Comparison of ENCODE assay signal across 18 cellular contexts in the genomic region with DNA sequence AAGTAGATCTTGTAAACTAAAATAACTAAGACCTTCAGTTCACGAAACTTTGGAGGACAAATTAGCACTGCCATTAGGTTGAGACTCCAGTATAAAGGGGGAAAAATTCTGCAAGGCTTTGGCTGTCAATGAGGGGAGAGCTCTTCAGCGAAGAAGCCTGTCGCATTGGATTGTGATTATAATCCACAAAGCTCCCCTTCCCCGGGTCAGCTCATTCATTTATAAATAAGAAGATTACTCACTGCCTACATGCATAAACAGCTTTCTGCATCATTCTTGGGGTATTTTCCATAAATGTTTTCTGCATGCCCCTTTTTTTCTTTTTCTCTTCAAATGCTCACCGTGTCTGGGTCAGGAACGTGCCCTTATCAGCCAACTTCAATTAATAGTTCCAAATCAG.
DNase-seq lines count a peak whose midpoint lies in the region; ATAC-seq and TF ChIP-seq lines count a peak whose summit lies in the region.
"Had no signal": no experiment of that assay in that cellular context is flagged by ENCODE, and none has a peak within 500 bp of the region (broad histone marks: within the 10 kb centered on the region; RNA-seq: fewer than 3 reads in every experiment).

No MANE protein-coding gene starts in this region.

- ATAC-seq in HG02571 (IDR thresholded peaks at IDR 0.05; ENCODE audit: unreplicated experiment), result no peak
- ATAC-seq in SK-N-SH treated with all-trans-retinoic acid at 6 μM for 48 hours, result no peak

- no peak overlapping the region for H4K91ac ChIP-seq in mesenchymal stem cell (ENCODE audit: low read length)

- H3K36me3 ChIP-seq in HAP-1 (replicated peaks), result no peaks in the 10 kb centered on the region
- no peaks in the 10 kb centered on the region for H3K36me3 ChIP-seq in WERI-Rb-1
- H3K36me3 ChIP-seq in mesenchymal stem cell (ENCODE audit: control insufficient read depth in 1 of 2, insufficient read depth in 2 of 2, low read depth in 1 of 2, low read length in 2 of 2), result peaks cover 0 to 11% of the 10 kb centered on the region in 2 experiments
- H3K36me3 ChIP-seq in subcutaneous abdominal adipose tissue (ENCODE audit: control insufficient read depth in 5 of 5, insufficient read depth in 5 of 5, low read length in 5 of 5), result peaks cover 0 to 5% (median 0%) of the 10 kb centered on the region in 5 donors

- H3K4me3 ChIP-seq in HAP-1, result no peak overlapping the region
- no peak overlapping the region for H3K4me3 ChIP-seq in WERI-Rb-1 (ENCODE audit: low read depth, low read length)
- H3K4me3 ChIP-seq in mesenchymal stem cell (ENCODE audit: insufficient read depth in 1 of 2, low read depth in 1 of 2, low read length in 2 of 2), result no peak overlapping the region
- H3K4me3 ChIP-seq in subcutaneous abdominal adipose tissue (ENCODE audit: low read depth in 1 of 5, low read length in 5 of 5), result no peak overlapping the region

- H3K18ac ChIP-seq in mesenchymal stem cell (ENCODE audit: low read depth in 1 of 2, low read length in 2 of 2), result no peak overlapping the region

- H4K8ac ChIP-seq in mesenchymal stem cell (ENCODE audit: low read length), result no peak overlapping the region

- H3K4me2 ChIP-seq in mesenchymal stem cell (ENCODE audit: low read length, poor library complexity, severe bottlenecking), result no peak overlapping the region

- no peaks in the 10 kb centered on the region for H3K79me1 ChIP-seq in mesenchymal stem cell (replicated peaks; ENCODE audit: low read length, poor library complexity, severe bottlenecking)

- H3K14ac ChIP-seq in mesenchymal stem cell (ENCODE audit: low read length in 2 of 2), result no peak overlapping the region

- DNase-seq in HAP-1 (ENCODE audit: low spot score in 2 of 2) (peak; percentile 60 to 86), WERI-Rb-1 (peak; percentile 23), mesenchymal stem cell (peak; percentile 19), NCI-H187 treated with DMSO at 0.1 percent for 48 hours (lab: John Stamatoyannopoulos, UW) (no peak)
- DNase-seq: CD8-positive, alpha-beta memory T cell; DMS153; DND-41; NCI-H1092; NCI-H1436; NCI-H187; NCI-H446; NCI-H524 treated with DMSO at 0.1 percent for 48 hours; NCI-H774; Right ventricle myocardium superior; RPMI8226 had no signal

- H3K23ac ChIP-seq in mesenchymal stem cell (ENCODE audit: low read length in 2 of 2), result no peak overlapping the region

- H2BK120ac ChIP-seq in mesenchymal stem cell (ENCODE audit: low read depth, low read length), result no peak overlapping the region

- H2BK15ac ChIP-seq in mesenchymal stem cell (ENCODE audit: low read depth, poor library complexity, severe bottlenecking), result no peak overlapping the region

- H2AFZ ChIP-seq in mesenchymal stem cell (ENCODE audit: low read depth, low read length), result no peak overlapping the region

- no peaks in the 10 kb centered on the region for H3K9me3 ChIP-seq in HAP-1
- H3K9me3 ChIP-seq in WERI-Rb-1 (ENCODE audit: severe bottlenecking), result no peaks in the 10 kb centered on the region
- no peaks in the 10 kb centered on the region for H3K9me3 ChIP-seq in mesenchymal stem cell (ENCODE audit: control insufficient read depth, low read length)
- no peaks in the 10 kb centered on the region for H3K9me3 ChIP-seq in subcutaneous abdominal adipose tissue (ENCODE audit: control insufficient read depth in 5 of 5, low read length in 5 of 5)

- 69% methylated on average over 6 of the region's 6 CpGs for WGBS in mesenchymal stem cell

- H3K4me1 ChIP-seq in HAP-1 (peaks cover 22% of the 10 kb centered on the region), mesenchymal stem cell (ENCODE audit: control insufficient read depth, insufficient read depth, low read depth, low read length) (no peaks in the 10 kb centered on the region), subcutaneous abdominal adipose tissue (ENCODE audit: control insufficient read depth in 5 of 5, insufficient read depth in 5 of 5, low read length in 5 of 5) (peaks cover 3 to 48% (median 33%) of the 10 kb centered on the region in 5 donors)

- TF ChIP-seq CTCF in WERI-Rb-1 (IDR thresholded peaks at IDR 0.05; ENCODE audit: low read depth, low read length), result no peak

- H3K27ac ChIP-seq in WERI-Rb-1 (no peak overlapping the region), mesenchymal stem cell (ENCODE audit: low read length, poor library complexity, severe bottlenecking) (no peak overlapping the region), subcutaneous abdominal adipose tissue (ENCODE audit: low read depth, low read length) (peak overlapping the region; percentile 72)

- H3K9ac ChIP-seq in mesenchymal stem cell (ENCODE audit: low read length) (no peak overlapping the region), subcutaneous abdominal adipose tissue (ENCODE audit: low read length in 5 of 5) (no peak overlapping the region)

- no peak overlapping the region for H2AK5ac ChIP-seq in mesenchymal stem cell (ENCODE audit: low read length, severe bottlenecking)

- H3K27me3 ChIP-seq in HAP-1 (ENCODE audit: low read depth) (0 out of 2 replicates have a peak, but pooled peaks cover 1% of the 10 kb centered on the region), WERI-Rb-1 (ENCODE audit: insufficient read depth, low read depth, severe bottlenecking) (no peaks in the 10 kb centered on the region), mesenchymal stem cell (ENCODE audit: control insufficient read depth in 1 of 2, insufficient read depth in 1 of 2, low read length in 2 of 2) (no peaks in the 10 kb centered on the region), subcutaneous abdominal adipose tissue (ENCODE audit: control insufficient read depth in 5 of 5, insufficient read depth in 4 of 5, low read length in 5 of 5) (no peaks in the 10 kb centered on the region)

- H2BK12ac ChIP-seq in mesenchymal stem cell (ENCODE audit: low read length in 2 of 2), result no peak overlapping the region

- no peak overlapping the region for H3K4ac ChIP-seq in mesenchymal stem cell (ENCODE audit: low read depth in 1 of 2, low read length in 2 of 2)

- no peak overlapping the region for H2BK5ac ChIP-seq in mesenchymal stem cell (ENCODE audit: low read depth, low read length, poor library complexity, severe bottlenecking)

- in situ Hi-C loops in HAP-1 (cut with MboI; ENCODE audit: low sequenced_read_pairs), result no loop called here

TF ChIP-seq in SK-N-SH treated with all-trans-retinoic acid at 6 μM for 48 hours, 23 proteins besides CTCF, POLR2A, EP300 and RAD21:
- TF ChIP-seq GLIS3 (CRISPR knock-in tag; IDR thresholded peaks at IDR 0.05) (no peak), ZNF70 (CRISPR knock-in tag; IDR thresholded peaks at IDR 0.05) (no peak), ESRRG (CRISPR knock-in tag; IDR thresholded peaks at IDR 0.05) (no peak), RARB (CRISPR knock-in tag; IDR thresholded peaks at IDR 0.05) (no peak), ZFP30 (CRISPR knock-in tag; IDR thresholded peaks at IDR 0.05) (no peak), SNAI2 (CRISPR knock-in tag; IDR thresholded peaks at IDR 0.05) (no peak), ZNF565 (CRISPR knock-in tag; conservative IDR thresholded peaks at IDR 0.05; ENCODE audit: low read depth) (no peak), ZC3H10 (CRISPR knock-in tag; IDR thresholded peaks at IDR 0.05) (no peak), ARNTL (CRISPR knock-in tag; IDR thresholded peaks at IDR 0.05; ENCODE audit: borderline replicate concordance, low read depth) (no peak), TCF4 (CRISPR knock-in tag; IDR thresholded peaks at IDR 0.05; ENCODE audit: borderline replicate concordance) (no peak)
- TF ChIP-seq, protein P1, sequence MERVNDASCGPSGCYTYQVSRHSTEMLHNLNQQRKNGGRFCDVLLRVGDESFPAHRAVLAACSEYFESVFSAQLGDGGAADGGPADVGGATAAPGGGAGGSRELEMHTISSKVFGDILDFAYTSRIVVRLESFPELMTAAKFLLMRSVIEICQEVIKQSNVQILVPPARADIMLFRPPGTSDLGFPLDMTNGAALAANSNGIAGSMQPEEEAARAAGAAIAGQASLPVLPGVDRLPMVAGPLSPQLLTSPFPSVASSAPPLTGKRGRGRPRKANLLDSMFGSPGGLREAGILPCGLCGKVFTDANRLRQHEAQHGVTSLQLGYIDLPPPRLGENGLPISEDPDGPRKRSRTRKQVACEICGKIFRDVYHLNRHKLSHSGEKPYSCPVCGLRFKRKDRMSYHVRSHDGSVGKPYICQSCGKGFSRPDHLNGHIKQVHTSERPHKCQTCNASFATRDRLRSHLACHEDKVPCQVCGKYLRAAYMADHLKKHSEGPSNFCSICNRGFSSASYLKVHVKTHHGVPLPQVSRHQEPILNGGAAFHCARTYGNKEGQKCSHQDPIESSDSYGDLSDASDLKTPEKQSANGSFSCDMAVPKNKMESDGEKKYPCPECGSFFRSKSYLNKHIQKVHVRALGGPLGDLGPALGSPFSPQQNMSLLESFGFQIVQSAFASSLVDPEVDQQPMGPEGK (CRISPR knock-in tag; IDR thresholded peaks at IDR 0.05; ENCODE audit: borderline replicate concordance), result no peak
